Comparison of ENCODE assay signal across 10 cellular contexts in genomic region chr5:149632311-149633251, GRCh38. TPM values are rescaled to one million over a fixed set of nuclear protein-coding genes. Genes with fewer than 3 reads are reported as not detected.
DNase-seq lines count a peak whose midpoint lies in the region; ATAC-seq and TF ChIP-seq lines count a peak whose summit lies in the region.
"Had no signal": no experiment of that assay in that cellular context is flagged by ENCODE, and none has a peak within 500 bp of the region (broad histone marks: within the 10 kb centered on the region; RNA-seq: fewer than 3 reads in every experiment).

No MANE protein-coding gene starts in this region.

- no peak overlapping the region for H3K4ac ChIP-seq in mesendoderm (ENCODE audit: low read depth, low read length)

- peaks cover 3% of the 10 kb centered on the region for H3K36me3 Mint-ChIP-seq in chondrocyte (ENCODE audit: low read depth)
- H3K36me3 Mint-ChIP-seq: memory B cell had no signal

- no peak overlapping the region for H3K18ac ChIP-seq in mesendoderm (ENCODE audit: low read length)

- peaks cover 9% of the 10 kb centered on the region for H3K4me1 ChIP-seq in mesendoderm (ENCODE audit: control insufficient read depth, low read depth, low read length)
- H3K4me1 ChIP-seq in ascending aorta, result no peaks in the 10 kb centered on the region
- H3K4me1 ChIP-seq: tibial artery had no signal

- H3K79me1 ChIP-seq in mesendoderm (ENCODE audit: low read length), result no peaks in the 10 kb centered on the region

- H3K9ac ChIP-seq in mesendoderm (ENCODE audit: low read length), result no peak overlapping the region

- H3K27ac ChIP-seq in mesendoderm (ENCODE audit: low read depth, low read length), result no peak overlapping the region
- H3K27ac ChIP-seq in ascending aorta, result no peak overlapping the region
- H3K27ac ChIP-seq: tibial artery had no signal

- H2BK120ac ChIP-seq in mesendoderm (ENCODE audit: low read depth, low read length), result no peak overlapping the region

- H3K27me3 ChIP-seq in mesendoderm (ENCODE audit: insufficient read depth, low read length, poor library complexity) (no peaks in the 10 kb centered on the region), ascending aorta (no peaks in the 10 kb centered on the region)
- H3K27me3 ChIP-seq: tibial artery had no signal

- no peak overlapping the region for H3K23ac ChIP-seq in mesendoderm (ENCODE audit: low read length)

- no peak overlapping the region for H2BK5ac ChIP-seq in mesendoderm (ENCODE audit: low read length)

- WGBS in mesendoderm (ENCODE audit: extremely low coverage, insufficient coverage, low lambda C conversion rate), result no CpG with 5 or more reads among the region's 12 CpGs

- H2AK5ac ChIP-seq in mesendoderm (ENCODE audit: low read length), result no peak overlapping the region

- DNase-seq in AG08396 (ENCODE audit: low spot score) (peak; percentile 45), chondrocyte (ENCODE audit: low spot score) (no peak), mesendoderm (no peak), ascending aorta (ENCODE audit: low spot score in 2 of 2) (no peak), DMS79 treated with DMSO at 0.1 percent for 48 hours (lab: John Stamatoyannopoulos, UW) (no peak)
- no peak for DNase-seq in activated CD4-positive, alpha-beta T cell treated with anti-CD3 and anti-CD28 coated beads, Interleukin-2, amount 50 U/mL, for 4 hours

- H3K4me2 ChIP-seq in mesendoderm (ENCODE audit: low read length), result no peak overlapping the region

- H2BK15ac ChIP-seq in mesendoderm (replicated peaks; ENCODE audit: low read depth), result no peak overlapping the region

- no peaks in the 10 kb centered on the region for H3K36me3 ChIP-seq in mesendoderm (ENCODE audit: control insufficient read depth, insufficient read depth, low read length)
- H3K36me3 ChIP-seq in ascending aorta, result peaks cover 0 to 4% of the 10 kb centered on the region in 2 donors

- H3K56ac ChIP-seq in mesendoderm (ENCODE audit: low read length), result peak overlapping the region; percentile 47

- ATAC-seq in HG02852 (IDR thresholded peaks at IDR 0.05; ENCODE audit: unreplicated experiment), result no peak

- H3K27ac Mint-ChIP-seq in chondrocyte (ENCODE audit: unreplicated experiment), result peak overlapping the region; percentile 47
- H3K27ac Mint-ChIP-seq: memory B cell had no signal

- TF ChIP-seq EP300 in Ishikawa (IDR thresholded peaks at IDR 0.05; ENCODE audit: borderline replicate concordance), result peak; percentile 76

- peaks cover 42% of the 10 kb centered on the region for H3K4me1 Mint-ChIP-seq in chondrocyte (ENCODE audit: low read depth)

- no peaks in the 10 kb centered on the region for H3K27me3 Mint-ChIP-seq in chondrocyte (ENCODE audit: low read depth)
- H3K27me3 Mint-ChIP-seq: memory B cell had no signal

- no peaks in the 10 kb centered on the region for H3K9me3 ChIP-seq in ascending aorta
- H3K9me3 ChIP-seq: tibial artery had no signal

- H4K8ac ChIP-seq in mesendoderm (ENCODE audit: low read depth, low read length), result no peak overlapping the region

- intact Hi-C loops in ascending aorta (cut with DNase I), result no loop called here

- H3K4me3 ChIP-seq in mesendoderm (ENCODE audit: low read length) (no peak overlapping the region), ascending aorta (no peak overlapping the region)
- H3K4me3 ChIP-seq: tibial artery had no signal

- no peak for TF ChIP-seq CTCF in chondrocyte (IDR thresholded peaks at IDR 0.05)
- TF ChIP-seq CTCF in ascending aorta (IDR thresholded peaks at IDR 0.05), result no peak

- H3K4me3 Mint-ChIP-seq in chondrocyte (ENCODE audit: unreplicated experiment), result no peak overlapping the region
- H3K4me3 Mint-ChIP-seq: memory B cell had no signal

- no peak for TF ChIP-seq RAD21 in Ishikawa (IDR thresholded peaks at IDR 0.05; ENCODE audit: low read depth)

- H3K79me2 ChIP-seq in mesendoderm (ENCODE audit: control insufficient read depth, insufficient read depth, low read length), result no peaks in the 10 kb centered on the region

- H4K5ac ChIP-seq in mesendoderm (ENCODE audit: low read length), result no peak overlapping the region

- H3K9me3 Mint-ChIP-seq in chondrocyte (ENCODE audit: low read depth), result no peaks in the 10 kb centered on the region
- H3K9me3 Mint-ChIP-seq: memory B cell had no signal

TF ChIP-seq in Ishikawa, 13 proteins besides CTCF, POLR2A, EP300 and RAD21:
- TF ChIP-seq TCF12 (IDR thresholded peaks at IDR 0.05; ENCODE audit: low read depth), result peak; percentile 63; the same call in 1 of the 2 replicates
- TF ChIP-seq CEBPB (IDR thresholded peaks at IDR 0.05), result no peak
- peak; percentile 15; the same call in 1 of the 2 replicates for TF ChIP-seq NFIC (IDR thresholded peaks at IDR 0.05)
- TF ChIP-seq TEAD4 (IDR thresholded peaks at IDR 0.05), result 0 out of 2 replicates have a peak, but pooled peaks have one; percentile 26
- TF ChIP-seq FOXM1 (IDR thresholded peaks at IDR 0.05; ENCODE audit: borderline replicate concordance, low read depth), result peak; percentile 65; the same call in 1 of the 2 replicates
- TF ChIP-seq, protein P1, sequence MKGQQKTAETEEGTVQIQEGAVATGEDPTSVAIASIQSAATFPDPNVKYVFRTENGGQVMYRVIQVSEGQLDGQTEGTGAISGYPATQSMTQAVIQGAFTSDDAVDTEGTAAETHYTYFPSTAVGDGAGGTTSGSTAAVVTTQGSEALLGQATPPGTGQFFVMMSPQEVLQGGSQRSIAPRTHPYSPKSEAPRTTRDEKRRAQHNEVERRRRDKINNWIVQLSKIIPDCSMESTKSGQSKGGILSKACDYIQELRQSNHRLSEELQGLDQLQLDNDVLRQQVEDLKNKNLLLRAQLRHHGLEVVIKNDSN (IDR thresholded peaks at IDR 0.05), result no peak
- no peak for TF ChIP-seq YY1 (IDR thresholded peaks at IDR 0.05; ENCODE audit: low read depth)
- TF ChIP-seq, protein P2, sequence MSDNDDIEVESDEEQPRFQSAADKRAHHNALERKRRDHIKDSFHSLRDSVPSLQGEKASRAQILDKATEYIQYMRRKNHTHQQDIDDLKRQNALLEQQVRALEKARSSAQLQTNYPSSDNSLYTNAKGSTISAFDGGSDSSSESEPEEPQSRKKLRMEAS (IDR thresholded peaks at IDR 0.05), result peak; percentile 49; the same call in 1 of the 2 replicates
- TF ChIP-seq ZBTB7A (IDR thresholded peaks at IDR 0.05; ENCODE audit: low read depth), result no peak
- TF ChIP-seq CREB1 (IDR thresholded peaks at IDR 0.05; ENCODE audit: low read depth), result no peak
- peak; percentile 35 for TF ChIP-seq EGR1 (IDR thresholded peaks at IDR 0.05)
- no peak for TF ChIP-seq TAF1 (IDR thresholded peaks at IDR 0.05; ENCODE audit: low read depth)
- no peak for TF ChIP-seq REST (IDR thresholded peaks at IDR 0.05; ENCODE audit: low read depth)

RNA-seq across cellular contexts. Expression of gene ARHGEF37, which starts 51.3 kb away (rescaled TPM):
- 5.8 to 16.8 TPM (median 6.0 TPM) in 3 replicates for total RNA-seq in chondrocyte
- polyA plus RNA-seq in mesendoderm (2013, experiment 1 of 2), result 0.13 TPM
- 0.07 TPM for polyA plus RNA-seq in mesendoderm (2013, experiment 2 of 2)
- total RNA-seq in ascending aorta, result 13.4 TPM
